ENCODE assay signal across 16 cellular contexts in genomic region chr6:107539409-107539808, GRCh38. TPM values are rescaled to one million over a fixed set of nuclear protein-coding genes. Genes with fewer than 3 reads are reported as not detected.
DNase-seq lines count a peak whose midpoint lies in the region; ATAC-seq and TF ChIP-seq lines count a peak whose summit lies in the region.
"Had no signal": no experiment of that assay in that cellular context is flagged by ENCODE, and none has a peak within 500 bp of the region (broad histone marks: within the 10 kb centered on the region; RNA-seq: fewer than 3 reads in every experiment).

No MANE protein-coding gene starts in this region.

- H3K4me1 ChIP-seq in BE2C, result peaks cover 34% of the 10 kb centered on the region
- peaks cover 0 to 8% (median 0%) of the 10 kb centered on the region in 4 donors for H3K4me1 ChIP-seq in tibial nerve
- H3K4me1 ChIP-seq: BLaER1 had no signal

- TF ChIP-seq POLR2A in tibial nerve (IDR thresholded peaks at IDR 0.05), result no peak

- intact Hi-C loops in head of caudate nucleus (cut with DNase I), result no loop called here

- TF ChIP-seq CTCF in BE2C (IDR thresholded peaks at IDR 0.05; ENCODE audit: low read depth, low read length), result no peak
- TF ChIP-seq CTCF in VCaP (conservative IDR thresholded peaks at IDR 0.05), result no peak
- no peak for TF ChIP-seq CTCF in tibial nerve (IDR thresholded peaks at IDR 0.05)

- DNase-seq in BE2C (peak; percentile 43), left lobe of liver (ENCODE audit: low spot score) (peak; percentile 82), head of caudate nucleus (no peak), tibial nerve (ENCODE audit: low spot score in 2 of 2) (no peak)
- DNase-seq in activated T-cell treated with anti-CD3 and anti-CD28 coated beads, Interleukin-2, amount 50 U/mL, for 1 hour, result no peak
- DNase-seq: activated CD4-positive, alpha-beta T cell treated with anti-CD3 and anti-CD28 coated beads for 36 hours; activated gamma-delta T cell; dorsolateral prefrontal cortex; hippocampal formation; NCI-H1105; stimulated activated naive B cell treated with anti-CD40 and anti-IgM and Interleukin-4, amounts not matched to agents 10 μg/mL and 1 μg/mL and 100 μg/mL, for 72 hours had no signal

- TF ChIP-seq EP300 in Ishikawa (IDR thresholded peaks at IDR 0.05; ENCODE audit: borderline replicate concordance) (no peak), tibial nerve (IDR thresholded peaks at IDR 0.05) (no peak)

- WGBS in tibial nerve, 2 donors, result 74 to 81% methylated on average over 6 of the region's 6 CpGs

- no peak for TF ChIP-seq RAD21 in Ishikawa (IDR thresholded peaks at IDR 0.05; ENCODE audit: low read depth)

- H3K9me3 ChIP-seq in BE2C, result no peaks in the 10 kb centered on the region
- no peaks in the 10 kb centered on the region for H3K9me3 ChIP-seq in tibial nerve
- H3K9me3 ChIP-seq: BLaER1 had no signal

- peak overlapping the region; percentile 56 for H3K27ac ChIP-seq in VCaP
- H3K27ac ChIP-seq in tibial nerve, result no peak overlapping the region
- H3K27ac ChIP-seq: BLaER1 had no signal

- H3K4me3 ChIP-seq in BE2C (ENCODE audit: low read depth, low read length) (no peak overlapping the region), tibial nerve (no peak overlapping the region)
- H3K4me3 ChIP-seq: BLaER1, dorsolateral prefrontal cortex had no signal

- ATAC-seq in left lobe of liver (peak; percentile 71), GM21360 (IDR thresholded peaks at IDR 0.05; ENCODE audit: unreplicated experiment) (no peak)
- ATAC-seq: activated CD4-positive, alpha-beta T cell treated with anti-CD3 and anti-CD28 coated beads for 36 hours; Right ventricle myocardium inferior; stimulated activated naive B cell treated with anti-CD40 and anti-IgM and Interleukin-4, amounts not matched to agents 10 μg/mL and 1 μg/mL and 100 μg/mL, for 72 hours had no signal

- H3K36me3 ChIP-seq in BE2C, result peaks cover 6% of the 10 kb centered on the region
- no peaks in the 10 kb centered on the region for H3K36me3 ChIP-seq in tibial nerve
- H3K36me3 ChIP-seq: BLaER1 had no signal

- H3K27me3 ChIP-seq in BE2C (no peaks in the 10 kb centered on the region), tibial nerve (no peaks in the 10 kb centered on the region)
- H3K27me3 ChIP-seq: BLaER1, dorsolateral prefrontal cortex had no signal

TF ChIP-seq in Ishikawa, 13 proteins besides CTCF, POLR2A, EP300 and RAD21:
- TF ChIP-seq YY1 (IDR thresholded peaks at IDR 0.05; ENCODE audit: low read depth) (no peak), CEBPB (IDR thresholded peaks at IDR 0.05) (peak; percentile 71), ZBTB7A (IDR thresholded peaks at IDR 0.05; ENCODE audit: low read depth) (no peak), CREB1 (IDR thresholded peaks at IDR 0.05; ENCODE audit: low read depth) (no peak), NFIC (IDR thresholded peaks at IDR 0.05) (no peak), FOXM1 (IDR thresholded peaks at IDR 0.05; ENCODE audit: borderline replicate concordance, low read depth) (no peak), USF1 (IDR thresholded peaks at IDR 0.05) (no peak), TEAD4 (IDR thresholded peaks at IDR 0.05) (peak; percentile 30; the same call in 1 of the 2 replicates), TCF12 (IDR thresholded peaks at IDR 0.05; ENCODE audit: low read depth) (no peak), MAX (IDR thresholded peaks at IDR 0.05) (peak; percentile 62; the same call in 1 of the 2 replicates), EGR1 (IDR thresholded peaks at IDR 0.05) (no peak), TAF1 (IDR thresholded peaks at IDR 0.05; ENCODE audit: low read depth) (no peak), REST (IDR thresholded peaks at IDR 0.05; ENCODE audit: low read depth) (no peak)
TF ChIP-seq in Ishikawa: peak in this region for 3.

RNA-seq across cellular contexts. Expression of gene SOBP, which starts 49.5 kb away (rescaled TPM):
- polyA plus RNA-seq in BE2C (2012; ENCODE audit: insufficient read depth, insufficient read length, low read depth), result 28.5 TPM
- total RNA-seq in left lobe of liver, result 1.7 TPM
- total RNA-seq in tibial nerve, result 10 to 100 TPM in 1 of 4 donors, 1 to 10 TPM in 3; 6.0 to 18.4 (median 6.7) TPM

Comparison
In these comparisons a context has a peak if more than half of its experiments do, and no peak if none do; other contexts are left out.
1. DNase-seq: peak in BE2C (single experiment) and left lobe of liver (single experiment); none in head of caudate nucleus (0 of 42), tibial nerve (0 of 2) and activated T-cell treated with anti-CD3 and anti-CD28 coated beads, Interleukin-2, amount 50 U/mL, for 1 hour (single experiment).